Comparison of ENCODE assay signal across 9 cellular contexts in genomic region chr1:155324717-155325595, GRCh38. TPM values are rescaled to one million over a fixed set of nuclear protein-coding genes. Genes with fewer than 3 reads are reported as not detected.
A peak's percentile ranks its signal among the peaks of the same experiment; 100 is the strongest.
DNase-seq lines count a peak whose midpoint lies in the region; ATAC-seq and TF ChIP-seq lines count a peak whose summit lies in the region.
"Had no signal": no experiment of that assay in that cellular context is flagged by ENCODE, and none has a peak within 500 bp of the region (broad histone marks: within the 10 kb centered on the region; RNA-seq: fewer than 3 reads in every experiment).

No MANE protein-coding gene starts in this region.

- H3K4me1 ChIP-seq in liver (ENCODE audit: control insufficient read depth in 4 of 4, insufficient read depth in 4 of 4, low read length in 3 of 4) (peaks cover 2 to 35% (median 22%) of the 10 kb centered on the region in 4 donors), subcutaneous abdominal adipose tissue (ENCODE audit: control insufficient read depth in 5 of 5, insufficient read depth in 5 of 5, low read length in 5 of 5) (peaks cover 12 to 56% (median 46%) of the 10 kb centered on the region in 5 donors)

- H3K27ac ChIP-seq in liver (ENCODE audit: low read depth in 1 of 2, low read length in 2 of 2): peak overlapping the region; percentile 90 to 93
- peak overlapping the region; percentile 82 for H3K27ac ChIP-seq in subcutaneous abdominal adipose tissue (ENCODE audit: low read depth, low read length)

- DNase-seq in NCI-H2081 (lab: John Stamatoyannopoulos, UW) (peak; percentile 69 to 78), NCI-H2081 treated with DMSO at 0.1 percent for 48 hours (lab: John Stamatoyannopoulos, UW) (no peak), HuH-7.5 (ENCODE audit: low spot score) (peak; percentile 77), SHP77 treated with DMSO at 0.1 percent for 48 hours (lab: John Stamatoyannopoulos, UW) (peak; percentile 70), dedifferentiated amniotic fluid mesenchymal stem cell (ENCODE audit: extremely low spot score) (peak; percentile 16)

- H3K27me3 ChIP-seq in liver (ENCODE audit: control insufficient read depth in 4 of 4, insufficient read depth in 4 of 4, low read length in 3 of 4): no peaks in the 10 kb centered on the region
- no peaks in the 10 kb centered on the region for H3K27me3 ChIP-seq in subcutaneous abdominal adipose tissue (ENCODE audit: control insufficient read depth in 5 of 5, insufficient read depth in 4 of 5, low read length in 5 of 5)

- TF ChIP-seq RAD21 in liver (IDR thresholded peaks at IDR 0.05): peak in 1 of 2 donors; percentile 44

- H3K9me3 ChIP-seq in liver (ENCODE audit: control insufficient read depth in 4 of 4, low read length in 3 of 4) (no peaks in the 10 kb centered on the region), subcutaneous abdominal adipose tissue (ENCODE audit: control insufficient read depth in 5 of 5, low read length in 5 of 5) (no peaks in the 10 kb centered on the region)

- H3K9ac ChIP-seq in liver (ENCODE audit: low read depth in 1 of 2, low read length in 2 of 2): peak overlapping the region; percentile 18 to 61
- peak overlapping the region in 4 of 5 donors; percentile 75 to 93 (median 90) for H3K9ac ChIP-seq in subcutaneous abdominal adipose tissue (ENCODE audit: low read length in 5 of 5)

- no peak for ATAC-seq in HG03460 (IDR thresholded peaks at IDR 0.05; ENCODE audit: unreplicated experiment)

- H3K4me3 ChIP-seq in liver (ENCODE audit: low read depth in 1 of 3, low read length in 3 of 3): peak overlapping the region; percentile 74 to 81 (median 78)
- peak overlapping the region; percentile 74 to 92 (median 85) for H3K4me3 ChIP-seq in subcutaneous abdominal adipose tissue (ENCODE audit: low read depth in 1 of 5, low read length in 5 of 5)

- WGBS in liver: 20% methylated on average over 59 of the region's 59 CpGs

- TF ChIP-seq CTCF in liver (IDR thresholded peaks at IDR 0.05; ENCODE audit: low read depth, low read length, missing input control): no peak

- H3K36me3 ChIP-seq in liver (ENCODE audit: control insufficient read depth in 4 of 4, insufficient read depth in 3 of 4, low read depth in 1 of 4, low read length in 3 of 4): peaks cover 0 to 7% (median under 1%) of the 10 kb centered on the region in 4 donors
- H3K36me3 ChIP-seq in subcutaneous abdominal adipose tissue (ENCODE audit: control insufficient read depth in 5 of 5, insufficient read depth in 5 of 5, low read length in 5 of 5): peaks cover 3 to 30% (median 25%) of the 10 kb centered on the region in 5 donors

TF ChIP-seq in liver, 16 proteins besides CTCF, POLR2A, EP300 and RAD21:
- TF ChIP-seq HNF4G (IDR thresholded peaks at IDR 0.05) (no peak), FOXA1 (IDR thresholded peaks at IDR 0.05) (no peak), FOXA2 (IDR thresholded peaks at IDR 0.05) (no peak), SP1 (IDR thresholded peaks at IDR 0.05) (no peak), TAF1 (conservative IDR thresholded peaks at IDR 0.05) (no peak), GABPA (IDR thresholded peaks at IDR 0.05 in 1 of 2, conservative IDR thresholded peaks at IDR 0.05 in 1 of 2) (no peak)
TF ChIP-seq in liver: peak in this region for 0.

RNA-seq across cellular contexts. Expression of gene RUSC1, which starts 4.3 kb away (rescaled TPM):
- total RNA-seq in liver: 1 to 10 TPM; 3.9 to 6.7 TPM
- 1 to 10 TPM; 4.9 to 6.6 TPM for polyA plus RNA-seq in liver

RNA-seq across cellular contexts. Expression of gene FDPS, which starts 16.3 kb away (rescaled TPM):
- total RNA-seq in liver: 100 to 1,000 TPM; 288 to 370 TPM
- polyA plus RNA-seq in liver: 100 to 1,000 TPM; 176 to 211 TPM

RNA-seq across cellular contexts. Expression of gene PKLR, which starts 23.7 kb away (rescaled TPM):
- total RNA-seq in liver: 10 to 100 TPM; 39.2 to 56.1 TPM
- 10 to 100 TPM; 10.4 to 41.9 TPM for polyA plus RNA-seq in liver
- total RNA-seq: dermis microvascular lymphatic vessel endothelial cell had no signal

RNA-seq across cellular contexts. Expression of gene HCN3, which starts 47.7 kb away (rescaled TPM):
- 1 to 10 TPM in 1 of 2 donors, under 1 TPM in 1; 0.84 to 1.5 TPM for total RNA-seq in liver
- 1 to 10 TPM in 1 of 2 donors, under 1 TPM in 1; 0.33 to 1.0 TPM for polyA plus RNA-seq in liver

RNA-seq across cellular contexts. Expression of gene CLK2, which starts 51.7 kb away (rescaled TPM):
- 10 to 100 TPM; 16.5 to 28.2 TPM for total RNA-seq in liver
- polyA plus RNA-seq in liver: 10 to 100 TPM in 1 of 2 donors, 1 to 10 TPM in 1; 8.3 to 13.2 TPM
